20 cellular contexts compared by ENCODE assay signal in genomic region chr3:80496452-80496851, GRCh38.
DNase-seq lines count a peak whose midpoint lies in the region; ATAC-seq, FAIRE-seq and TF ChIP-seq lines count a peak whose summit lies in the region.
"Had no signal": no experiment of that assay in that cellular context is flagged by ENCODE, and none has a peak within 500 bp of the region (broad histone marks: within the 10 kb centered on the region; RNA-seq: fewer than 3 reads in every experiment).

No MANE protein-coding gene starts in this region.

- no peaks in the 10 kb centered on the region for H3K4me1 ChIP-seq in A549
- no peaks in the 10 kb centered on the region for H3K4me1 ChIP-seq in kidney (ENCODE audit: control insufficient read depth in 1 of 2, insufficient read depth in 1 of 2, low read depth in 1 of 2, low read length in 2 of 2)
- no peaks in the 10 kb centered on the region for H3K4me1 ChIP-seq in osteoblast (ENCODE audit: insufficient read depth, low read length)

- no peaks in the 10 kb centered on the region for H3K27me3 ChIP-seq in osteoblast (ENCODE audit: insufficient read depth, low read length)

- H3K4me3 ChIP-seq in A549 (no peak overlapping the region), kidney (ENCODE audit: low read length in 2 of 2) (no peak overlapping the region), osteoblast (ENCODE audit: insufficient read depth, low read length) (no peak overlapping the region)
- H3K4me3 ChIP-seq: GM23248 had no signal

- POLR2A ChIA-PET in A549 (lab: Yijun Ruan, JAX): no interaction called here

- no peaks in the 10 kb centered on the region for H4K20me1 ChIP-seq in osteoblast (ENCODE audit: insufficient read depth, low read length)

- no peak for FAIRE-seq in A549 (lab: Jason Lieb, UNC)
- FAIRE-seq in kidney (lab: Jason Lieb, UNC): no peak
- FAIRE-seq: GM12891, GM19239, H1 had no signal

- no peaks in the 10 kb centered on the region for H3K79me2 ChIP-seq in osteoblast (ENCODE audit: insufficient read depth, low read length)

- ATAC-seq in A549 (no peak), HG02970 (IDR thresholded peaks at IDR 0.05; ENCODE audit: low FRiP score, unreplicated experiment) (no peak), GM18520 (IDR thresholded peaks at IDR 0.05; ENCODE audit: unreplicated experiment) (no peak)

- 30% methylated on average over 3 of the region's 3 CpGs for WGBS in A549 (ENCODE audit: missing lambda C conversion rate)

- CTCF ChIA-PET in A549 (lab: Yijun Ruan, JAX): interaction anchor here (0.5 to 0.6 kb wide), 2 partner anchors 115 to 982 kb away, joined by 3 read pairs; no protein-coding TSS in a partner anchor

- H3K36me3 ChIP-seq in kidney (ENCODE audit: control insufficient read depth in 1 of 2, insufficient read depth in 2 of 2, low read length in 2 of 2) (no peaks in the 10 kb centered on the region), osteoblast (ENCODE audit: insufficient read depth, low read length) (no peaks in the 10 kb centered on the region)

- 0 out of 2 replicates have a peak, but pooled peaks have one; percentile 19 for TF ChIP-seq POLR2A in A549 (IDR thresholded peaks at IDR 0.05; ENCODE audit: low read length)

- TF ChIP-seq CTCF in A549 (IDR thresholded peaks at IDR 0.05): no peak
- no peak for TF ChIP-seq CTCF in kidney (IDR thresholded peaks at IDR 0.05; ENCODE audit: borderline replicate concordance, extremely low read depth, insufficient read depth)
- no peak for TF ChIP-seq CTCF in osteoblast (IDR thresholded peaks at IDR 0.05; ENCODE audit: extremely low read depth, low read depth, low read length)

- H3K9ac ChIP-seq in kidney (ENCODE audit: low read length in 2 of 2): no peak overlapping the region
- H3K9ac ChIP-seq: GM23248 had no signal

- TF ChIP-seq RAD21 in A549 (conservative IDR thresholded peaks at IDR 0.05 in 1 of 2, IDR thresholded peaks at IDR 0.05 in 1 of 2): no peak

- H3K4me2 ChIP-seq in A549 (no peak overlapping the region), osteoblast (ENCODE audit: insufficient read depth, low read length) (no peak overlapping the region)

- no peak for TF ChIP-seq EP300 in A549 (IDR thresholded peaks at IDR 0.05)

- no peak for DNase-seq in A549 (ENCODE audit: low read depth in 1 of 2, low spot score in 1 of 2)
- DNase-seq in kidney: peak; percentile 49
- DNase-seq in osteoblast (ENCODE audit: insufficient read length, low spot score, missing footprints): peak; percentile 32
- DNase-seq in NCI-H69 (lab: John Stamatoyannopoulos, UW): no peak
- DNase-seq: 8988T; C1 segment of cervical spinal cord; Calu3; CD4-positive, alpha-beta memory T cell; COR-L47; DMS53; DMS79 treated with DMSO at 0.1 percent for 48 hours; GF-D8; GM23248; H7; HCEC 1CT had no signal

- H3K9me3 ChIP-seq in A549 (0 out of 3 replicates have a peak, but pooled peaks cover 4% of the 10 kb centered on the region), kidney (ENCODE audit: control insufficient read depth in 1 of 2, low read length in 2 of 2) (no peaks in the 10 kb centered on the region), osteoblast (ENCODE audit: low read depth, low read length) (peaks cover 7% of the 10 kb centered on the region)

- intact Hi-C loops in kidney (cut with DNase I): no loop called here

- H3K27ac ChIP-seq in A549: no peak overlapping the region
- no peak overlapping the region for H3K27ac ChIP-seq in kidney (ENCODE audit: low read depth in 2 of 2, low read length in 2 of 2)
- no peak overlapping the region for H3K27ac ChIP-seq in osteoblast (ENCODE audit: low read depth, low read length)
- H3K27ac ChIP-seq: GM23248 had no signal

- no peak overlapping the region for H2AFZ ChIP-seq in osteoblast (ENCODE audit: low read length)
- H2AFZ ChIP-seq: GM23248 had no signal

TF ChIP-seq in A549, 52 proteins besides CTCF, POLR2A, EP300 and RAD21:
- no peak for TF ChIP-seq ELK1 (IDR thresholded peaks at IDR 0.05; ENCODE audit: low read depth, low read length)
- TF ChIP-seq MAZ (IDR thresholded peaks at IDR 0.05; ENCODE audit: borderline replicate concordance, low read depth, low read length): no peak
- no peak for TF ChIP-seq HMGXB4 (CRISPR knock-in tag; IDR thresholded peaks at IDR 0.05; ENCODE audit: borderline replicate concordance)
- TF ChIP-seq RARB (CRISPR knock-in tag; IDR thresholded peaks at IDR 0.05): no peak
- TF ChIP-seq ESRRA (IDR thresholded peaks at IDR 0.05; ENCODE audit: borderline replicate concordance, low read length): no peak
- no peak for TF ChIP-seq ZFP36 (IDR thresholded peaks at IDR 0.05; ENCODE audit: borderline replicate concordance, partially characterized antibody)
- TF ChIP-seq BCL3 (IDR thresholded peaks at IDR 0.05): no peak
- no peak for TF ChIP-seq USF2 (IDR thresholded peaks at IDR 0.05)
- no peak for TF ChIP-seq CBX2 (IDR thresholded peaks at IDR 0.05; ENCODE audit: borderline replicate concordance, low read depth)
- no peak for TF ChIP-seq FOXS1 (CRISPR knock-in tag; IDR thresholded peaks at IDR 0.05)
- no peak for TF ChIP-seq NR3C1 (IDR thresholded peaks at IDR 0.05)
- TF ChIP-seq CHD4 (IDR thresholded peaks at IDR 0.05; ENCODE audit: borderline replicate concordance): no peak
- no peak for TF ChIP-seq ATOH8 (CRISPR knock-in tag; IDR thresholded peaks at IDR 0.05; ENCODE audit: low read depth)
- no peak for TF ChIP-seq E2F6 (IDR thresholded peaks at IDR 0.05; ENCODE audit: borderline replicate concordance, low read depth)

Comparison
In these comparisons a context has a peak if more than half of its experiments do, and no peak if none do; other contexts are left out.
1. DNase-seq: peak in kidney (single experiment) and osteoblast (single experiment); none in A549 (0 of 2) and NCI-H69 (single experiment).